ENCODE assay signal across 14 cellular contexts in genomic region chr5:147558131-147558730, GRCh38. TPM values are rescaled to one million over a fixed set of nuclear protein-coding genes. Genes with fewer than 3 reads are reported as not detected.
A peak's percentile ranks its signal among the peaks of the same experiment; 100 is the strongest.
DNase-seq lines count a peak whose midpoint lies in the region; ATAC-seq, FAIRE-seq and TF ChIP-seq lines count a peak whose summit lies in the region.
"Had no signal": no experiment of that assay in that cellular context is flagged by ENCODE, and none has a peak within 500 bp of the region (broad histone marks: within the 10 kb centered on the region; RNA-seq: fewer than 3 reads in every experiment).

No MANE protein-coding gene starts in this region.

- H4K20me1 ChIP-seq in astrocyte (ENCODE audit: insufficient read depth, low read length): no peaks in the 10 kb centered on the region

- H3K27ac ChIP-seq in astrocyte (ENCODE audit: low read depth, low read length): no peak overlapping the region
- H3K27ac ChIP-seq: KMS-11, upper lobe of left lung had no signal

- H3K4me3 Mint-ChIP-seq in astrocyte (ENCODE audit: unreplicated experiment): no peak overlapping the region
- H3K4me3 Mint-ChIP-seq: T-helper 2 cell treated with Interferon-gamma antibody and Interleukin-4, amounts not matched to agents 5 μg/mL and 100 μg/mL, for 36 hours had no signal

- no peak overlapping the region for H3K9ac ChIP-seq in astrocyte (ENCODE audit: low read length)
- H3K9ac ChIP-seq: KMS-11 had no signal

- FAIRE-seq in astrocyte (lab: Jason Lieb, UNC): peak; percentile 23
- FAIRE-seq: bronchial epithelial cell had no signal

- no peaks in the 10 kb centered on the region for H3K79me2 ChIP-seq in astrocyte (ENCODE audit: insufficient read depth, low read length)

- no peak overlapping the region for H2AFZ ChIP-seq in astrocyte (ENCODE audit: low read depth, low read length)

- peaks cover 18% of the 10 kb centered on the region for H3K4me1 Mint-ChIP-seq in astrocyte (ENCODE audit: low read depth, unreplicated experiment)

- H3K9me3 ChIP-seq in astrocyte (ENCODE audit: insufficient read depth, low read depth, low read length): no peaks in the 10 kb centered on the region
- H3K9me3 ChIP-seq: esophagus squamous epithelium, upper lobe of left lung had no signal

- DNase-seq in HCEC 1CT: peak; percentile 11
- peak; percentile 48 for DNase-seq in astrocyte (ENCODE audit: low read depth)
- no peak for DNase-seq in left ventricle myocardium superior
- DNase-seq in sciatic nerve (ENCODE audit: low spot score): no peak
- DNase-seq in activated T-cell treated with anti-CD3 and anti-CD28 coated beads, Interleukin-2, amount 50 U/mL, for 48 hours: no peak
- no peak for DNase-seq in NCI-H1694 treated with DMSO at 0.1 percent for 48 hours (lab: John Stamatoyannopoulos, UW)
- DNase-seq: esophagus squamous epithelium; stimulated activated naive CD8-positive, alpha-beta T cell treated with anti-CD3 and anti-CD28 coated beads, Interleukin-15, Interleukin-2, amounts not matched to agents 100 U/mL and 50 U/mL, for 24 hours; upper lobe of left lung had no signal

- no peaks in the 10 kb centered on the region for H3K27me3 ChIP-seq in astrocyte (ENCODE audit: insufficient read depth, low read length)
- H3K27me3 ChIP-seq: esophagus squamous epithelium, upper lobe of left lung had no signal

- H3K4me2 ChIP-seq in astrocyte (ENCODE audit: low read length): no peak overlapping the region
- H3K4me2 ChIP-seq: KMS-11 had no signal

- H3K4me1 ChIP-seq in astrocyte (ENCODE audit: insufficient read depth, low read length): peaks cover 27% of the 10 kb centered on the region

- intact Hi-C loops in left ventricle myocardium superior (cut with micrococcal nuclease) (loop anchor here (5.0 kb wide), 1 partner anchor 106 kb away; no protein-coding TSS in a partner anchor), sciatic nerve (cut with DNase I) (no loop called here)

- no peaks in the 10 kb centered on the region for H3K36me3 Mint-ChIP-seq in astrocyte (ENCODE audit: low read depth, unreplicated experiment)

- no peaks in the 10 kb centered on the region for H3K36me3 ChIP-seq in astrocyte (ENCODE audit: insufficient read depth, low read length)
- H3K36me3 ChIP-seq: esophagus squamous epithelium, upper lobe of left lung had no signal

- ATAC-seq in left ventricle myocardium superior: peak; percentile 76
- peak; percentile 41 for ATAC-seq in sciatic nerve
- ATAC-seq in HG03378 (IDR thresholded peaks at IDR 0.05; ENCODE audit: unreplicated experiment): no peak
- ATAC-seq: activated CD4-positive, CD25-positive, alpha-beta regulatory T cell treated with anti-CD3 and anti-CD28 coated beads, Interleukin-2, amount 50 U/mL, for 24 hours; stimulated activated naive CD8-positive, alpha-beta T cell treated with anti-CD3 and anti-CD28 coated beads, Interleukin-15, Interleukin-2, amounts not matched to agents 100 U/mL and 50 U/mL, for 24 hours had no signal

- H3K9me3 Mint-ChIP-seq in astrocyte (ENCODE audit: unreplicated experiment): no peaks in the 10 kb centered on the region
- H3K9me3 Mint-ChIP-seq: T-helper 2 cell treated with Interferon-gamma antibody and Interleukin-4, amounts not matched to agents 5 μg/mL and 100 μg/mL, for 36 hours had no signal

- TF ChIP-seq CTCF in astrocyte (IDR thresholded peaks at IDR 0.05; ENCODE audit: insufficient read depth, low read depth, low read length): no peak

- H3K27ac Mint-ChIP-seq in astrocyte (ENCODE audit: unreplicated experiment): no peak overlapping the region
- H3K27ac Mint-ChIP-seq: T-helper 2 cell treated with Interferon-gamma antibody and Interleukin-4, amounts not matched to agents 5 μg/mL and 100 μg/mL, for 36 hours had no signal

- no peaks in the 10 kb centered on the region for H3K27me3 Mint-ChIP-seq in astrocyte (ENCODE audit: low read depth, unreplicated experiment)

- H3K4me3 ChIP-seq in astrocyte (ENCODE audit: insufficient read depth, low read depth, low read length): no peak overlapping the region
- H3K4me3 ChIP-seq: esophagus squamous epithelium, upper lobe of left lung had no signal

RNA-seq across cellular contexts. Expression of gene DPYSL3, which starts 48.4 kb away (rescaled TPM):
- total RNA-seq in astrocyte (197 and 198 TPM in 2 replicates), left ventricle myocardium superior (19.5 TPM), sciatic nerve (81.2 TPM)

Comparison
In these comparisons a context has a peak if more than half of its experiments do, and no peak if none do; other contexts are left out.
1. DNase-seq: peak in HCEC 1CT (single experiment) and astrocyte (single experiment); none in left ventricle myocardium superior (single experiment), sciatic nerve (single experiment), activated T-cell treated with anti-CD3 and anti-CD28 coated beads, Interleukin-2, amount 50 U/mL, for 48 hours (0 of 2) and NCI-H1694 treated with DMSO at 0.1 percent for 48 hours (single experiment).